8 cellular contexts compared by ENCODE assay signal in the genomic region with DNA sequence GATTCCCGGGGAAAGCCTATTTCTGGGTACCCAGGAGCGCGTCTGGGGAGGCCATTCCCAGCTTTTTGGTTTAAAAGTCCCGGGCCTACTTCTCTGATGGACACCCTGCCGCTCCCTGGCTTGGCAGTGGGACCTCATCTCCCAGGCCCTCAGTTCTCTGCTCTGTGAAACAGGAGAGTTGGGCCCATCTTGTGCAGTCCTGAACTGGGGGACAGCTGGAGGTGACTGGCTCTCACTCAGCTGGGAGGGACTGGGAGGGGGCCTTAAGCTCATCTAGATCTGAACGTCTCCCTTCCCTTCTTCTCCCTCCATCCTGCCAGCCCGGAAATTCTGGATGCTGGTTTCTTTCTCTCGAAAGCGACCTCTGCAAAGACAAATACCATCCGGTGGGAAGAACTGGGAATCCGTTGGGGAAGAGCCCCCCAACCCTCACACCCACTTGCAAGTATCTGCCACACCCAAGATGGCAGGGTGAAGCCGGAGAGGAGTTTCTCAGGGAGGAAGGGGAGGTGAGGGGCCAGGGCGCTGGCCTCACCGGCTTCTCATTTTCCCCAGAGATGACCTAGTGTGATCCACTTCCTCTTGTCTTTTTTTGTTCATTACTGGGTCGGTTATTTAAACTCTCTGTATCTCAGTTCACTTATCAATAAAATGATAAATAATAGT. TPM values are rescaled to one million over a fixed set of nuclear protein-coding genes. Genes with fewer than 3 reads are reported as not detected.
A peak's percentile ranks its signal among the peaks of the same experiment; 100 is the strongest.
DNase-seq lines count a peak whose midpoint lies in the region; ATAC-seq and TF ChIP-seq lines count a peak whose summit lies in the region.
"Had no signal": no experiment of that assay in that cellular context is flagged by ENCODE, and none has a peak within 500 bp of the region (broad histone marks: within the 10 kb centered on the region; RNA-seq: fewer than 3 reads in every experiment).

No MANE protein-coding gene starts in this region.

- no peak overlapping the region for H2BK20ac ChIP-seq in H9 (ENCODE audit: low read depth, low read length, poor library complexity, severe bottlenecking)

- no peak overlapping the region for H4K8ac ChIP-seq in H9 (replicated peaks; ENCODE audit: insufficient read length, low read depth, low read length)

- H3K4me1 Mint-ChIP-seq in H9: peaks cover 7 to 8% of the 10 kb centered on the region in 2 experiments
- peaks cover 58% of the 10 kb centered on the region for H3K4me1 Mint-ChIP-seq in activated naive CD8-positive, alpha-beta T cell (ENCODE audit: low read depth)
- H3K4me1 Mint-ChIP-seq in stimulated activated memory B cell treated with anti-CD40 and anti-IgM and Interleukin-4, amounts not matched to agents 10 μg/mL and 1 μg/mL and 100 μg/mL, for 72 hours: peaks cover 53% of the 10 kb centered on the region

- H4K20me1 ChIP-seq in H9 (ENCODE audit: control insufficient read depth, insufficient read depth, insufficient read length): no peaks in the 10 kb centered on the region

- H2BK120ac ChIP-seq in H9 (ENCODE audit: low read depth, low read length, poor library complexity, severe bottlenecking): no peak overlapping the region

- H3K27me3 Mint-ChIP-seq in H9 (ENCODE audit: low read depth): peaks cover 50% of the 10 kb centered on the region
- no peaks in the 10 kb centered on the region for H3K27me3 Mint-ChIP-seq in activated naive CD8-positive, alpha-beta T cell
- no peaks in the 10 kb centered on the region for H3K27me3 Mint-ChIP-seq in stimulated activated memory B cell treated with anti-CD40 and anti-IgM and Interleukin-4, amounts not matched to agents 10 μg/mL and 1 μg/mL and 100 μg/mL, for 72 hours

- peaks cover 12% of the 10 kb centered on the region for H3K23me2 ChIP-seq in H9 (ENCODE audit: insufficient read length, low read depth, low read length, poor library complexity, severe bottlenecking)

- H2AK5ac ChIP-seq in H9 (ENCODE audit: insufficient read length, low read length): no peak overlapping the region

- no peak overlapping the region for H3K27ac ChIP-seq in H9 (ENCODE audit: insufficient read length, low read depth, low read length)

- no peaks in the 10 kb centered on the region; a peak in 1 of 7 replicates for H3K36me3 Mint-ChIP-seq in H9 (ENCODE audit: insufficient read depth in 1 of 3, low read depth in 3 of 3)
- H3K36me3 Mint-ChIP-seq in activated naive CD8-positive, alpha-beta T cell: no peaks in the 10 kb centered on the region
- no peaks in the 10 kb centered on the region for H3K36me3 Mint-ChIP-seq in stimulated activated memory B cell treated with anti-CD40 and anti-IgM and Interleukin-4, amounts not matched to agents 10 μg/mL and 1 μg/mL and 100 μg/mL, for 72 hours

- peaks cover 3% of the 10 kb centered on the region; the same call in 1 of the 2 replicates for H3K27me3 ChIP-seq in H9 (ENCODE audit: insufficient read depth, low read length)

- no peak overlapping the region for H4K5ac ChIP-seq in H9 (ENCODE audit: insufficient read length, low read depth, low read length)

- no peak overlapping the region for H2AFZ ChIP-seq in H9 (ENCODE audit: low read length)

- no peaks in the 10 kb centered on the region for H3K4me1 ChIP-seq in H9 (ENCODE audit: insufficient read depth, low read length)

- ATAC-seq in left colon (peak; percentile 4), GM21360 (IDR thresholded peaks at IDR 0.05; ENCODE audit: unreplicated experiment) (no peak), GM19455 (IDR thresholded peaks at IDR 0.05; ENCODE audit: unreplicated experiment) (no peak)
- ATAC-seq in stimulated activated memory B cell treated with anti-CD40 and anti-IgM and Interleukin-4, amounts not matched to agents 10 μg/mL and 1 μg/mL and 100 μg/mL, for 72 hours: no peak

- peak overlapping the region; percentile 68 to 76; a peak in 3 of 5 replicates for H3K4me3 Mint-ChIP-seq in H9
- H3K4me3 Mint-ChIP-seq in activated naive CD8-positive, alpha-beta T cell: peak overlapping the region; percentile 71
- H3K4me3 Mint-ChIP-seq in stimulated activated memory B cell treated with anti-CD40 and anti-IgM and Interleukin-4, amounts not matched to agents 10 μg/mL and 1 μg/mL and 100 μg/mL, for 72 hours: peak overlapping the region; percentile 83

- H3K14ac ChIP-seq in H9 (ENCODE audit: insufficient read depth, low read length): no peak overlapping the region

- H3K56ac ChIP-seq in H9 (ENCODE audit: insufficient read length, low read depth, low read length): no peak overlapping the region

- H2BK12ac ChIP-seq in H9 (ENCODE audit: insufficient read length, low read depth, low read length): no peak overlapping the region

- no peaks in the 10 kb centered on the region for H3K9me3 Mint-ChIP-seq in H9
- no peaks in the 10 kb centered on the region for H3K9me3 Mint-ChIP-seq in activated naive CD8-positive, alpha-beta T cell (ENCODE audit: low read depth)
- H3K9me3 Mint-ChIP-seq in stimulated activated memory B cell treated with anti-CD40 and anti-IgM and Interleukin-4, amounts not matched to agents 10 μg/mL and 1 μg/mL and 100 μg/mL, for 72 hours: no peaks in the 10 kb centered on the region

- no peak overlapping the region for H2BK5ac ChIP-seq in H9 (ENCODE audit: insufficient read length, low read length)

- WGBS in H9 (ENCODE audit: extremely low coverage, insufficient read length, low lambda C conversion rate): no CpG with 5 or more reads among the region's 15 CpGs

- DNase-seq in H9: no peak
- DNase-seq in left colon: no peak
- no peak for DNase-seq in T1000 (lab: John Stamatoyannopoulos, UW)
- DNase-seq: NCI-H510A had no signal

- no peak overlapping the region for H3K18ac ChIP-seq in H9 (ENCODE audit: insufficient read length, low read depth, low read length)

- intact Hi-C loops in left colon (cut with DNase I, micrococcal nuclease): no loop called here

- H3T11ph ChIP-seq in H9 (ENCODE audit: low read length): no peak overlapping the region

- no peaks in the 10 kb centered on the region for H3K79me2 ChIP-seq in H9 (ENCODE audit: insufficient read depth, low read length)

- no peak overlapping the region for H4K91ac ChIP-seq in H9 (ENCODE audit: insufficient read length, low read depth, low read length)

- TF ChIP-seq CTCF in H9 (conservative IDR thresholded peaks at IDR 0.05): no peak

- no peak overlapping the region for H3K9ac ChIP-seq in H9 (ENCODE audit: extremely low read depth, insufficient read length, low read length)

- no peaks in the 10 kb centered on the region for H3K79me1 ChIP-seq in H9 (ENCODE audit: insufficient read depth, low read depth, low read length, poor library complexity, severe bottlenecking)

- H3K27ac Mint-ChIP-seq in H9: no peak overlapping the region
- peak overlapping the region; percentile 89 for H3K27ac Mint-ChIP-seq in activated naive CD8-positive, alpha-beta T cell
- no peak overlapping the region for H3K27ac Mint-ChIP-seq in stimulated activated memory B cell treated with anti-CD40 and anti-IgM and Interleukin-4, amounts not matched to agents 10 μg/mL and 1 μg/mL and 100 μg/mL, for 72 hours

- no peak overlapping the region for H3K4ac ChIP-seq in H9 (ENCODE audit: low read depth, low read length)

- no peak overlapping the region for H2BK15ac ChIP-seq in H9 (ENCODE audit: low read depth, low read length)

- no peaks in the 10 kb centered on the region for H3K9me3 ChIP-seq in H9 (ENCODE audit: control insufficient read depth, low read depth, low read length)

- no peak overlapping the region for H3K23ac ChIP-seq in H9 (ENCODE audit: insufficient read length, low read depth, low read length)

- peak overlapping the region; percentile 59 for H3K4me2 ChIP-seq in H9 (ENCODE audit: insufficient read depth, insufficient read length, low read length)

RNA-seq across cellular contexts. Expression of gene RIN3, which starts 1.4 kb away (rescaled TPM):
- total RNA-seq in H9 (2021) (1.5 and 1.6 TPM in 2 replicates), left colon (10 to 100 TPM; 22.9 to 26.3 TPM)
